In genomic region chr21:29082416-29082815, GRCh38 we compare ENCODE assay signal across 17 cellular contexts.
"Had no signal": no experiment of that assay in that cellular context is flagged by ENCODE, and none has a peak within 500 bp of the region (broad histone marks: within the 10 kb centered on the region; RNA-seq: fewer than 3 reads in every experiment).

No MANE protein-coding gene starts in this region.

- H3K27me3 ChIP-seq: dorsolateral prefrontal cortex, gastroesophageal sphincter, heart right ventricle, left lung, tibial nerve had no signal

- H3K27me3 Mint-ChIP-seq: activated naive CD4-positive, alpha-beta T cell treated with anti-CD3 and anti-CD28 coated beads, Interleukin-2, amount 10 ng/mL, durations not matched to agents 7 days and 5 days; activated T-helper 17 cell treated with anti-CD3 and anti-CD28 coated beads, Interleukin-2, amount 50 U/mL, for 72 hours had no signal

- H3K4me3 Mint-ChIP-seq: activated naive CD4-positive, alpha-beta T cell treated with anti-CD3 and anti-CD28 coated beads, Interleukin-2, amount 10 ng/mL, durations not matched to agents 7 days and 5 days; natural killer cell had no signal

- H3K4me1 ChIP-seq: gastroesophageal sphincter had no signal

- ATAC-seq: activated CD4-positive, CD25-positive, alpha-beta regulatory T cell treated with anti-CD3 and anti-CD28 coated beads, Interleukin-2, amount 50 U/mL, for 24 hours; activated T-helper 17 cell treated with anti-CD3 and anti-CD28 coated beads, Interleukin-2, amount 50 U/mL, for 72 hours; gastroesophageal sphincter; heart right ventricle; left lung; natural killer cell had no signal

- H3K9me3 ChIP-seq: gastroesophageal sphincter, heart right ventricle, left lung, tibial nerve had no signal

- H3K36me3 ChIP-seq: gastroesophageal sphincter, heart right ventricle, left lung, tibial nerve had no signal

- H3K27ac ChIP-seq: dorsolateral prefrontal cortex, gastroesophageal sphincter, heart right ventricle, left lung, tibial nerve had no signal

- H3K27ac Mint-ChIP-seq: activated naive CD4-positive, alpha-beta T cell treated with anti-CD3 and anti-CD28 coated beads, Interleukin-2, amount 10 ng/mL, durations not matched to agents 7 days and 5 days had no signal

- H3K9me3 Mint-ChIP-seq: activated naive CD4-positive, alpha-beta T cell treated with anti-CD3 and anti-CD28 coated beads, Interleukin-2, amount 10 ng/mL, durations not matched to agents 7 days and 5 days; activated T-helper 17 cell treated with anti-CD3 and anti-CD28 coated beads, Interleukin-2, amount 50 U/mL, for 72 hours had no signal

- H3K4me3 ChIP-seq: dorsolateral prefrontal cortex, gastroesophageal sphincter, heart right ventricle, left lung, tibial nerve had no signal

- DNase-seq: activated CD4-positive, alpha-beta T cell treated with anti-CD3 and anti-CD28 coated beads, Interleukin-2, amount 50 U/mL, for 4 hours; activated naive CD4-positive, alpha-beta T cell treated with anti-CD3 and anti-CD28 coated beads, Interleukin-2, amount 10 ng/mL, durations not matched to agents 7 days and 5 days; dorsolateral prefrontal cortex; erythroblast; heart right ventricle; islet precursor cell; left lung; mammary epithelial cell; natural killer cell; posterior cingulate gyrus; retina; stimulated activated CD4-positive, alpha-beta T cell treated with anti-CD3 and anti-CD28 coated beads, Interleukin-2, amount 100 ng/mL, for 48 hours; stimulated activated naive CD4-positive, alpha-beta T cell had no signal

- H3K36me3 Mint-ChIP-seq: natural killer cell had no signal
